Comparison of ENCODE assay signal across 8 cellular contexts in genomic region chr17:40559954-40560591, GRCh38.
DNase-seq lines count a peak whose midpoint lies in the region; ATAC-seq, FAIRE-seq and TF ChIP-seq lines count a peak whose summit lies in the region.

No MANE protein-coding gene starts in this region.

- ATAC-seq in stimulated activated naive CD8-positive, alpha-beta T cell treated with anti-CD3 and anti-CD28 coated beads, Interleukin-15, Interleukin-2, amounts not matched to agents 100 U/mL and 50 U/mL, for 24 hours, result no peak
- ATAC-seq in HG03460 (IDR thresholded peaks at IDR 0.05; ENCODE audit: unreplicated experiment), result no peak

- peaks cover 61% of the 10 kb centered on the region for H3K4me1 Mint-ChIP-seq in nephron

- H3K9me3 Mint-ChIP-seq in nephron, result no peaks in the 10 kb centered on the region

- no peaks in the 10 kb centered on the region for H3K27me3 ChIP-seq in GM06990 (replicated peaks; ENCODE audit: control insufficient read depth, insufficient read depth, low read length)

- H3K4me3 Mint-ChIP-seq in nephron, result peak overlapping the region; percentile 10 to 47 (median 34)

- peak; percentile 94 for TF ChIP-seq CTCF in GM06990 (IDR thresholded peaks at IDR 0.05; ENCODE audit: insufficient read depth, low read length, poor library complexity, severe bottlenecking)
- TF ChIP-seq CTCF in LNCaP clone FGC (IDR thresholded peaks at IDR 0.05; ENCODE audit: control insufficient read depth, extremely low read depth, insufficient read depth), result peak; percentile 99
- peak; percentile 99 for TF ChIP-seq CTCF in fibroblast of pulmonary artery (IDR thresholded peaks at IDR 0.05; ENCODE audit: low read length, missing control alignments)
- TF ChIP-seq CTCF in nephron (IDR thresholded peaks at IDR 0.05; ENCODE audit: unreplicated experiment in 3 of 3), result peak; percentile 95 to 98 (median 98)

- peak; percentile 66 for FAIRE-seq in RCC 7860 (lab: Jason Lieb, UNC)

- H3K36me3 Mint-ChIP-seq in nephron (ENCODE audit: low read depth), result no peaks in the 10 kb centered on the region

- peaks cover 26% of the 10 kb centered on the region for H3K27me3 Mint-ChIP-seq in nephron (ENCODE audit: low read depth)

- H3K4me3 ChIP-seq in GM06990 (replicated peaks; ENCODE audit: low read depth, low read length) (peak overlapping the region; percentile 52), LNCaP clone FGC (ENCODE audit: low read depth, low read length) (no peak overlapping the region), fibroblast of pulmonary artery (replicated peaks; ENCODE audit: low read depth, low read length) (no peak overlapping the region)

- H3K27ac Mint-ChIP-seq in nephron, result peak overlapping the region; percentile 74 to 98 (median 89)

- peaks cover 29% of the 10 kb centered on the region for H3K36me3 ChIP-seq in GM06990 (ENCODE audit: control insufficient read depth, insufficient read depth, low read length)

- DNase-seq in GM06990 (ENCODE audit: extremely low read depth, insufficient read length) (peak; percentile 82), LNCaP clone FGC (ENCODE audit: low read depth) (peak; percentile 86), RCC 7860 (ENCODE audit: low spot score) (peak; percentile 81), fibroblast of pulmonary artery (ENCODE audit: low read depth) (peak; percentile 97)
- DNase-seq in activated effector memory CD4-positive, alpha-beta T cell treated with Interleukin-2 at 50 U/mL for 16 hours, result peak; percentile 73
- DNase-seq in stimulated activated naive CD8-positive, alpha-beta T cell treated with anti-CD3 and anti-CD28 coated beads, Interleukin-15, Interleukin-2, amounts not matched to agents 100 U/mL and 50 U/mL, for 24 hours, result peak; percentile 90
